8 cellular contexts compared by ENCODE assay signal in genomic region chr10:30581779-30582380, GRCh38. TPM values are rescaled to one million over a fixed set of nuclear protein-coding genes. Genes with fewer than 3 reads are reported as not detected.
DNase-seq lines count a peak whose midpoint lies in the region; ATAC-seq, FAIRE-seq and TF ChIP-seq lines count a peak whose summit lies in the region.

No MANE protein-coding gene starts in this region.

- no TSS peak for BruUV-seq in OCI-LY7 (replicated peaks; lab: Mats Ljungman, UMichigan)

- peak; percentile 54 to 64 for TF ChIP-seq RAD21 in H1 (IDR thresholded peaks at IDR 0.05 in 1 of 2, conservative IDR thresholded peaks at IDR 0.05 in 1 of 2; ENCODE audit: low read depth in 2 of 2, low read length in 2 of 2)

- H3K4me2 ChIP-seq in OCI-LY7 (ENCODE audit: low read length) (no peak overlapping the region), H1 (ENCODE audit: insufficient read depth in 1 of 2, low read depth in 2 of 2, low read length in 2 of 2) (no peak overlapping the region)

- peak overlapping the region in 1 of 3 donors; percentile 39 for H3K27ac Mint-ChIP-seq in CD4-positive, CD25-positive, alpha-beta regulatory T cell
- no peak overlapping the region for H3K27ac Mint-ChIP-seq in nephron progenitor cell

- H3K27me3 Mint-ChIP-seq in CD4-positive, CD25-positive, alpha-beta regulatory T cell, result peaks cover 30% of the 10 kb centered on the region
- H3K27me3 Mint-ChIP-seq in nephron progenitor cell (ENCODE audit: low read depth, poor library complexity), result peaks cover 8% of the 10 kb centered on the region

- no peak for TF ChIP-seq POLR2A in H1 (IDR thresholded peaks at IDR 0.05; ENCODE audit: control extremely low read depth in 1 of 2, low read depth in 2 of 2, low read length in 2 of 2)

- H3K36me3 ChIP-seq in CD4-positive, CD25-positive, alpha-beta regulatory T cell (ENCODE audit: control insufficient read depth, insufficient read depth, low read length), result no peaks in the 10 kb centered on the region
- H3K36me3 ChIP-seq in OCI-LY7 (ENCODE audit: insufficient read depth, low read length) (no peaks in the 10 kb centered on the region), H1 (ENCODE audit: control insufficient read depth in 2 of 4, insufficient read depth in 4 of 4, low read length in 3 of 4) (no peaks in the 10 kb centered on the region)

- no peaks in the 10 kb centered on the region for H3K23me2 ChIP-seq in H1 (ENCODE audit: low read depth, low read length)

- FAIRE-seq in H1 (lab: Jason Lieb, UNC), result no peak

- H2BK12ac ChIP-seq in H1 (ENCODE audit: low read depth, low read length), result no peak overlapping the region

- H3K4ac ChIP-seq in H1 (replicated peaks; ENCODE audit: insufficient read length, low read depth, low read length), result no peak overlapping the region

- no peak overlapping the region for H3K14ac ChIP-seq in H1 (ENCODE audit: insufficient read length)

- no peaks in the 10 kb centered on the region for H3K27me3 ChIP-seq in CD4-positive, CD25-positive, alpha-beta regulatory T cell (ENCODE audit: control insufficient read depth, insufficient read depth, low read length)
- H3K27me3 ChIP-seq in H1 (replicated peaks in 1 of 4; ENCODE audit: control insufficient read depth in 3 of 4, extremely low read depth in 1 of 4, insufficient read depth in 3 of 4, low read length in 3 of 4), result 0 out of 7 replicates have a peak, but pooled peaks cover 0 to 2% (median 0%) of the 10 kb centered on the region in 4 experiments

- CTCF ChIA-PET in OCI-LY7 (lab: Charles Lee; ENCODE audit: unreplicated experiment), result interaction anchor here (0.6 to 1.0 kb wide), 4 partner anchors 9 to 252 kb away, joined by 3 to 4 read pairs (median 3); no protein-coding TSS in a partner anchor
- CTCF ChIA-PET in H1 (lab: Charles Lee; ENCODE audit: partially characterized antibody), result interaction anchor here (0.7 to 5.4 kb wide), 48 partner anchors 9 to 1748 kb away, joined by 3 to 38 read pairs (median 5); no protein-coding TSS in a partner anchor

- no peak for ATAC-seq in CD4-positive, CD25-positive, alpha-beta regulatory T cell (ENCODE audit: low read depth in 2 of 2)
- ATAC-seq in HG02885 (IDR thresholded peaks at IDR 0.05; ENCODE audit: poor library complexity, unreplicated experiment) (no peak), GM21737 (IDR thresholded peaks at IDR 0.05; ENCODE audit: unreplicated experiment) (no peak), GM19035 (IDR thresholded peaks at IDR 0.05; ENCODE audit: unreplicated experiment) (no peak)

- TF ChIP-seq CTCF in GM10266 (IDR thresholded peaks at IDR 0.05; ENCODE audit: control insufficient read depth, insufficient read depth, low read depth, missing control alignments) (peak; percentile 77), OCI-LY7 (conservative IDR thresholded peaks at IDR 0.05; ENCODE audit: low read length) (peak; percentile 96), H1 (IDR thresholded peaks at IDR 0.05; ENCODE audit: control extremely low read depth in 1 of 3, insufficient read depth in 1 of 3, low read depth in 1 of 3, low read length in 3 of 3) (peak; percentile 23 to 80 (median 63)), nephron progenitor cell (IDR thresholded peaks at IDR 0.05) (peak; percentile 86)

- H3K9ac ChIP-seq in H1 (replicated peaks in 1 of 4; ENCODE audit: extremely low read depth in 1 of 4, low read depth in 3 of 4, low read length in 3 of 4), result no peak overlapping the region

- H4K8ac ChIP-seq in H1 (ENCODE audit: extremely low read depth, insufficient read depth, low read length), result no peak overlapping the region

- H3K79me1 ChIP-seq in H1 (ENCODE audit: low read depth, low read length), result no peaks in the 10 kb centered on the region

- no peaks in the 10 kb centered on the region for H3K4me1 ChIP-seq in CD4-positive, CD25-positive, alpha-beta regulatory T cell (ENCODE audit: control insufficient read depth, insufficient read depth, low read length, poor library complexity, severe bottlenecking)
- H3K4me1 ChIP-seq in OCI-LY7 (ENCODE audit: insufficient read depth, low read length, poor library complexity, severe bottlenecking), result peaks cover 11% of the 10 kb centered on the region
- no peaks in the 10 kb centered on the region for H3K4me1 ChIP-seq in H1 (replicated peaks in 1 of 4; ENCODE audit: control insufficient read depth in 3 of 4, insufficient read depth in 4 of 4, low read length in 3 of 4)

- WGBS in H1 (ENCODE audit: extremely low coverage in 1 of 2, insufficient coverage in 1 of 2, insufficient read length in 1 of 2, insufficient replicate concordance in 2 of 2, low coverage in 1 of 2, low lambda C conversion rate in 2 of 2, missing lambda C conversion rate in 1 of 2), 2 experiments, result 51% methylated on average over 3 of the region's 3 CpGs; no CpG with 5 or more reads in 1 of the 2 experiments

- peaks cover 0 to 2% (median 0%) of the 10 kb centered on the region in 4 donors for H3K4me1 Mint-ChIP-seq in CD4-positive, CD25-positive, alpha-beta regulatory T cell
- peaks cover 35% of the 10 kb centered on the region for H3K4me1 Mint-ChIP-seq in nephron progenitor cell

- peak in 2 of 3 donors; percentile 9 to 41 for DNase-seq in CD4-positive, CD25-positive, alpha-beta regulatory T cell
- DNase-seq in GM10266 (ENCODE audit: extremely low spot score) (peak; percentile 50), OCI-LY7 (ENCODE audit: low spot score) (peak; percentile 52), H1 (ENCODE audit: low read depth in 1 of 2, low spot score in 2 of 2) (no peak), nephron progenitor cell (peak; percentile 39)

- H2BK5ac ChIP-seq in H1 (ENCODE audit: low read depth, low read length), result no peak overlapping the region

- H3K9me3 ChIP-seq in CD4-positive, CD25-positive, alpha-beta regulatory T cell (ENCODE audit: control insufficient read depth in 2 of 2, low read length in 2 of 2), result no peaks in the 10 kb centered on the region
- H3K9me3 ChIP-seq in OCI-LY7 (ENCODE audit: low read length) (no peaks in the 10 kb centered on the region), H1 (ENCODE audit: insufficient read depth in 2 of 2, low read depth in 1 of 2, low read length in 1 of 2) (no peaks in the 10 kb centered on the region)

- H2BK15ac ChIP-seq in H1 (ENCODE audit: low read length), result no peak overlapping the region

- H3K18ac ChIP-seq in H1 (ENCODE audit: extremely low read depth, low read length), result no peak overlapping the region

- intact Hi-C loops in OCI-LY7 (cut with micrococcal nuclease; ENCODE audit: unreplicated experiment), result no loop called here

- no peaks in the 10 kb centered on the region for H3K9me3 Mint-ChIP-seq in CD4-positive, CD25-positive, alpha-beta regulatory T cell
- no peaks in the 10 kb centered on the region for H3K9me3 Mint-ChIP-seq in nephron progenitor cell

- no peak overlapping the region for H2BK20ac ChIP-seq in H1 (ENCODE audit: low read length)

- no peak overlapping the region for H2AFZ ChIP-seq in OCI-LY7 (ENCODE audit: low read length)
- no peak overlapping the region for H2AFZ ChIP-seq in H1 (ENCODE audit: low read length)

- H3K79me2 ChIP-seq in OCI-LY7 (ENCODE audit: insufficient read depth, low read depth, low read length) (no peaks in the 10 kb centered on the region), H1 (ENCODE audit: control insufficient read depth in 1 of 2, insufficient read depth in 2 of 2, low read length in 2 of 2) (no peaks in the 10 kb centered on the region)

- H3K4me3 ChIP-seq in CD4-positive, CD25-positive, alpha-beta regulatory T cell (ENCODE audit: low read depth, low read length), result no peak overlapping the region
- no peak overlapping the region for H3K4me3 ChIP-seq in OCI-LY7 (ENCODE audit: low read depth, low read length, poor library complexity, severe bottlenecking)
- H3K4me3 ChIP-seq in H1 (ENCODE audit: extremely low read depth in 1 of 4, insufficient read depth in 2 of 4, low read depth in 3 of 4, low read length in 4 of 4), result no peak overlapping the region

- H3K4me3 Mint-ChIP-seq in CD4-positive, CD25-positive, alpha-beta regulatory T cell, result no peak overlapping the region
- H3K4me3 Mint-ChIP-seq in nephron progenitor cell, result no peak overlapping the region

- no peak overlapping the region for H2AK5ac ChIP-seq in H1 (ENCODE audit: low read depth, low read length)

- H4K20me1 ChIP-seq in OCI-LY7 (ENCODE audit: insufficient read depth, low read length) (no peaks in the 10 kb centered on the region), H1 (replicated peaks in 1 of 2; ENCODE audit: control insufficient read depth in 1 of 2, insufficient read depth in 2 of 2, low read length in 2 of 2) (no peaks in the 10 kb centered on the region)

- H2BK120ac ChIP-seq in H1 (replicated peaks; ENCODE audit: low read depth, low read length), result no peak overlapping the region

- H4K5ac ChIP-seq in H1 (ENCODE audit: insufficient read length, low read depth, low read length), result no peak overlapping the region

- POLR2A ChIA-PET in OCI-LY7 (lab: Charles Lee), result interaction anchor here (0.6 to 1.3 kb wide), 5 partner anchors 24 to 334 kb away, joined by 4 to 7 read pairs (median 5); no protein-coding TSS in a partner anchor
- POLR2A ChIA-PET in H1 (lab: Charles Lee; ENCODE audit: partially characterized antibody), result interaction anchor here (1.0 to 1.4 kb wide), 2 partner anchors 19 to 28 kb away, joined by 5 read pairs; no protein-coding TSS in a partner anchor

- H4K91ac ChIP-seq in H1 (replicated peaks; ENCODE audit: insufficient read length, low read length), result no peak overlapping the region

- H3K56ac ChIP-seq in H1 (replicated peaks; ENCODE audit: insufficient read length, low read depth, low read length), result no peak overlapping the region

- no peak overlapping the region for H3K27ac ChIP-seq in CD4-positive, CD25-positive, alpha-beta regulatory T cell (ENCODE audit: insufficient read depth, low read length, poor library complexity, severe bottlenecking)
- H3K27ac ChIP-seq in OCI-LY7 (ENCODE audit: low read depth, low read length, poor library complexity, severe bottlenecking), result no peak overlapping the region
- H3K27ac ChIP-seq in H1 (ENCODE audit: low read depth, low read length), result no peak overlapping the region

- H3K23ac ChIP-seq in H1 (ENCODE audit: insufficient read length), result no peak overlapping the region

- H3K36me3 Mint-ChIP-seq in CD4-positive, CD25-positive, alpha-beta regulatory T cell, result no peaks in the 10 kb centered on the region
- no peaks in the 10 kb centered on the region for H3K36me3 Mint-ChIP-seq in nephron progenitor cell (ENCODE audit: low read depth)

- no peak for TF ChIP-seq EP300 in H1 (IDR thresholded peaks at IDR 0.05; ENCODE audit: borderline replicate concordance in 1 of 2, low read depth in 2 of 2, low read length in 2 of 2)

- no peaks in the 10 kb centered on the region for H3K9me2 ChIP-seq in OCI-LY7 (ENCODE audit: insufficient read depth, low read length)

RNA-seq across cellular contexts. Expression of gene LYZL2, which starts 47.7 kb away (rescaled TPM):
- not detected for total RNA-seq in CD4-positive, CD25-positive, alpha-beta regulatory T cell
- not detected for polyA plus RNA-seq in CD4-positive, CD25-positive, alpha-beta regulatory T cell
- not detected in 2 replicates for total RNA-seq in OCI-LY7 (2014; rRNA removed; shearing (Covaris generic))
- total RNA-seq in OCI-LY7 (2022), result not detected in 2 replicates
- total RNA-seq in H1 (2021; fragmentation: NEBNext Ultra II Directional; extraction: Animal tissue kit (Norgen Biotek cat#: 25700)), result not detected in 2 replicates
- not detected in 2 replicates for polyA plus RNA-seq in H1 (2011; rRNA removed)
- polyA plus RNA-seq in H1 (2011; cell fraction: cytosol; rRNA removed), result not detected
- not detected for polyA plus RNA-seq in H1 (2011; cell fraction: nucleus; rRNA removed)
- polyA plus RNA-seq in H1 (2012, experiment 1 of 2), result not detected in 4 replicates
- polyA plus RNA-seq in H1 (2012, experiment 2 of 2), result not detected
- not detected for polyA plus RNA-seq in H1 (2013, experiment 1 of 2)
- not detected for polyA plus RNA-seq in H1 (2013, experiment 2 of 2)
- not detected in 2 replicates for polyA minus RNA-seq in H1 (2011; rRNA and poly(A)+ RNA removed)
- not detected for polyA minus RNA-seq in H1 (2011; cell fraction: cytosol; rRNA and poly(A)+ RNA removed)
- polyA minus RNA-seq in H1 (2011; cell fraction: nucleus; rRNA and poly(A)+ RNA removed), result not detected

Comparison
In these comparisons a context has a peak if more than half of its experiments do, and no peak if none do; other contexts are left out.
1. DNase-seq: peak in CD4-positive, CD25-positive, alpha-beta regulatory T cell (2 of 3), GM10266 (single experiment), OCI-LY7 (single experiment) and nephron progenitor cell (single experiment); none in H1 (0 of 2).
2. Peak in every context shown above with its lines, with median percentiles within 50 percentile points of each other: CTCF ChIP-seq.